In genomic region chr18:50396005-50396404, GRCh38 we compare ENCODE assay signal across 1 cellular context.
A peak's percentile ranks its signal among the peaks of the same experiment; 100 is the strongest.
TF ChIP-seq lines count a peak whose summit lies in the region.

No MANE protein-coding gene starts in this region.

TF ChIP-seq in K562, 482 proteins besides CTCF, POLR2A, EP300 and RAD21 (continued from another document and continues in another):
- TF ChIP-seq ATF1 (CRISPR knock-in tag; IDR thresholded peaks at IDR 0.05) (no peak), ATF1 (tag; IDR thresholded peaks at IDR 0.05) (peak; percentile 40), ARNT (IDR thresholded peaks at IDR 0.05) (peak; percentile 41 to 62; a peak in 2 of 4 replicates), TCF7 (IDR thresholded peaks at IDR 0.05; ENCODE audit: borderline replicate concordance) (no peak), ASH1L (IDR thresholded peaks at IDR 0.05; ENCODE audit: borderline replicate concordance, low read depth, partially characterized antibody) (no peak), PCBP1 (IDR thresholded peaks at IDR 0.05; ENCODE audit: low read depth, low read length, poor library complexity, severe bottlenecking) (no peak), CREB3L1 (IDR thresholded peaks at IDR 0.05; ENCODE audit: borderline replicate concordance, low read depth) (no peak), RFX7 (CRISPR knock-in tag; IDR thresholded peaks at IDR 0.05) (no peak), TRIM25 (IDR thresholded peaks at IDR 0.05; ENCODE audit: borderline replicate concordance) (no peak), SUPT5H (IDR thresholded peaks at IDR 0.05) (no peak), SRSF3 (IDR thresholded peaks at IDR 0.05; ENCODE audit: insufficient read depth, low read length) (no peak), ZNF347 (CRISPR knock-in tag; IDR thresholded peaks at IDR 0.05; ENCODE audit: low read depth) (no peak), ZNF232 (CRISPR knock-in tag; IDR thresholded peaks at IDR 0.05) (no peak), NFATC3 (IDR thresholded peaks at IDR 0.05) (no peak), ZNF589 (CRISPR knock-in tag; IDR thresholded peaks at IDR 0.05; ENCODE audit: low read depth) (no peak), ZFPM2 (CRISPR knock-in tag; IDR thresholded peaks at IDR 0.05) (no peak), TFAP4 (CRISPR knock-in tag; IDR thresholded peaks at IDR 0.05; ENCODE audit: borderline replicate concordance) (no peak), GTF2E2 (tag; IDR thresholded peaks at IDR 0.05) (no peak), POLR2AphosphoS5 (IDR thresholded peaks at IDR 0.05; ENCODE audit: control insufficient read depth, insufficient read depth, low read depth, low read length) (peak; percentile 64; the same call in 1 of the 2 replicates), PTTG1 (tag; IDR thresholded peaks at IDR 0.05; ENCODE audit: low read depth) (no peak), ZNF778 (CRISPR knock-in tag; IDR thresholded peaks at IDR 0.05) (no peak), PRDM10 (IDR thresholded peaks at IDR 0.05; ENCODE audit: partially characterized antibody) (no peak), ZC3H4 (CRISPR knock-in tag; IDR thresholded peaks at IDR 0.05; ENCODE audit: borderline replicate concordance) (no peak), RBFOX2 (IDR thresholded peaks at IDR 0.05; ENCODE audit: low read depth, low read length) (no peak), FOXA1 (IDR thresholded peaks at IDR 0.05; ENCODE audit: borderline replicate concordance) (no peak), VEZF1 (CRISPR knock-in tag; IDR thresholded peaks at IDR 0.05) (peak; percentile 28; the same call in 1 of the 2 replicates), ZNF431 (CRISPR knock-in tag; IDR thresholded peaks at IDR 0.05) (no peak), ZNF449 (CRISPR knock-in tag; IDR thresholded peaks at IDR 0.05) (no peak), SRSF7 (optimal IDR thresholded peaks at IDR 0.05; ENCODE audit: low read depth, low read length) (no peak), ZNF584 (CRISPR knock-in tag; IDR thresholded peaks at IDR 0.05; ENCODE audit: low read depth) (no peak), SREBF2 (CRISPR knock-in tag; IDR thresholded peaks at IDR 0.05) (no peak), ATF4 (CRISPR knock-in tag; IDR thresholded peaks at IDR 0.05) (no peak), KAT8 (IDR thresholded peaks at IDR 0.05; ENCODE audit: low read depth) (no peak), FUS (optimal IDR thresholded peaks at IDR 0.05; ENCODE audit: low read depth, low read length) (no peak), SMARCA4 (IDR thresholded peaks at IDR 0.05) (peak; percentile 81), MBD1 (CRISPR knock-in tag; IDR thresholded peaks at IDR 0.05) (no peak), TEAD2 (tag; IDR thresholded peaks at IDR 0.05) (no peak), EP400 (IDR thresholded peaks at IDR 0.05) (no peak), E2F5 (CRISPR knock-in tag; IDR thresholded peaks at IDR 0.05) (no peak), ZNF75A (CRISPR knock-in tag; IDR thresholded peaks at IDR 0.05) (no peak), GABPA (tag; conservative IDR thresholded peaks at IDR 0.05; ENCODE audit: low read depth) (no peak)
